Comparison of ENCODE assay signal across 36 cellular contexts in the genomic region with DNA sequence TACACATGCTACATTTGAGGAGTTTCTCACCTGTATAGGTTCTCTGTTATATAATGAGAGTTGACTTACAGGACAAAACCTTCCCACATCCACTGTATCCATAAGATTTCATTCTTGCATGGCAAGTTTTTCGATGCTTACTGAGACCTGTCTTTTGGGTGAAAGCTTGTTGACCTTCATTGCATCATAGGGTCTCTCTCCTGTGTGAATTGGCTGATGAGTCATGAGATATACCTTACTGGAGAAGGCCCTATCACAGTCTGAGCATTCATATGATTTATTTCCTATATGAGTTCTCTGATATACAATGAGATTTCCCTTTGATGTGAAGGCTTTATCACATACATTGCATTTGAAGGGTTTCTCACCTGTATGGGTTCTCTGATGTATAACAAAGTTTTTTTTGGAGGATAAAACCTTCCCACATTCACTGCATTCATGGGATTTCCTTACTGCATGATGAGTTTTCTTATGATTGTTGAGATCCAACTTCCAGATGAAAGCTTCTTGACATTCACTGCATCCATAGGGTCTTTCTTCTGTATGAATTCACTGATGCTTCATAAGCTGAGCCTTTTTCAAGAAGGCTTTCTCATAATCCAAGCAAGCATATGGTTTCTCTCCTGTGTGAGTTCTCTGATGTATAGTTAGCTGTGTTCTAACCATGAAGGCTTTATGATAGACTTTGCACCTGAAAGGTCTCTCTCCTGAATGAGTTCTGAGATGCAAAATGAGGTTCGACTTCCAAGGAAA.
"Had no signal": no experiment of that assay in that cellular context is flagged by ENCODE, and none has a peak within 500 bp of the region (broad histone marks: within the 10 kb centered on the region; RNA-seq: fewer than 3 reads in every experiment).

No MANE protein-coding gene starts in this region.

- ATAC-seq: activated naive CD4-positive, alpha-beta T cell treated with anti-CD3 and anti-CD28 coated beads, Interleukin-2, amount 50 U/mL, for 72 hours; activated T-cell treated with anti-CD3 and anti-CD28 coated beads, Interleukin-2, amount 50 U/mL, for 4 hours; activated T-helper 17 cell treated with anti-CD3 and anti-CD28 coated beads, Interleukin-2, amount 50 U/mL, for 72 hours; body of pancreas; pancreas; stimulated activated memory B cell treated with anti-CD40 and anti-IgM and Interleukin-4, amounts not matched to agents 10 μg/mL and 1 μg/mL and 100 μg/mL, for 72 hours had no signal

- DNase-seq: activated CD4-positive, alpha-beta T cell treated with anti-CD3 and anti-CD28 coated beads for 48 hours; activated CD4-positive, alpha-beta T cell treated with anti-CD3 and anti-CD28 coated beads, Interleukin-2, amount 50 U/mL, for 48 hours; activated CD8-positive, alpha-beta memory T cell treated with anti-CD3 and anti-CD28 coated beads for 24 hours; activated CD8-positive, alpha-beta memory T cell treated with anti-CD3 and anti-CD28 coated beads, Interleukin-2, amount 50 U/mL, for 4 hours; activated naive CD4-positive, alpha-beta T cell; activated T-cell treated with anti-CD3 and anti-CD28 coated beads, Interleukin-2, amount 50 U/mL, for 4 hours; aorta; body of pancreas; cerebellar nuclear complex; colonic mucosa; effector CD8-positive, alpha-beta T cell; islet precursor cell; left ventricle myocardium inferior; naive B cell; nucleus accumbens; pancreas; retina; sigmoid colon; stimulated activated CD4-positive, alpha-beta T cell treated with anti-CD3 and anti-CD28 coated beads, Interleukin-1b, Interleukin-23, amount 100 ng/mL, for 48 hours; stimulated activated CD4-positive, alpha-beta T cell treated with anti-CD3 and anti-CD28 coated beads, Interleukin-4, amount 100 ng/mL, for 4 hours; stimulated activated CD8-positive, alpha-beta memory T cell treated with anti-CD3 and anti-CD28 coated beads, Interleukin-4, amount 100 ng/mL, for 48 hours; stomach; T-helper 1 cell had no signal

- H3K4me2 ChIP-seq: smooth muscle cell had no signal

- H3K4me3 Mint-ChIP-seq: activated T-cell treated with anti-CD3 and anti-CD28 coated beads, Interleukin-2, amount 50 U/mL, for 4 hours; activated T-helper 17 cell treated with anti-CD3 and anti-CD28 coated beads, Interleukin-2, amount 50 U/mL, for 72 hours; naive B cell; neural crest cell; stimulated activated memory B cell treated with anti-CD40 and anti-IgM and Interleukin-4, amounts not matched to agents 10 μg/mL and 1 μg/mL and 100 μg/mL, for 72 hours; T-helper 2 cell treated with Interferon-gamma antibody and Interleukin-4, amounts not matched to agents 5 μg/mL and 100 μg/mL, for 36 hours had no signal

- H3K4me1 ChIP-seq: body of pancreas, colonic mucosa, left ventricle myocardium inferior, pancreas, prostate gland, sigmoid colon, stomach, suprapubic skin, tibial nerve had no signal

- H3K9me3 ChIP-seq: prostate gland had no signal

- H3K36me3 ChIP-seq: cardiac muscle cell, colonic mucosa, pancreas, prostate gland, suprapubic skin had no signal

- H3K4me3 ChIP-seq: body of pancreas, cardiac muscle cell, colonic mucosa, left ventricle myocardium inferior, pancreas, prostate gland, sigmoid colon, smooth muscle cell, stomach, suprapubic skin, tibial nerve had no signal

- H3K4me1 Mint-ChIP-seq: activated T-helper 17 cell treated with anti-CD3 and anti-CD28 coated beads, Interleukin-2, amount 50 U/mL, for 72 hours; naive B cell; neural crest cell; stimulated activated memory B cell treated with anti-CD40 and anti-IgM and Interleukin-4, amounts not matched to agents 10 μg/mL and 1 μg/mL and 100 μg/mL, for 72 hours had no signal

- H3K27ac ChIP-seq: body of pancreas, cardiac muscle cell, colonic mucosa, left ventricle myocardium inferior, pancreas, prostate gland, sigmoid colon, stomach, suprapubic skin, tibial nerve, VCaP had no signal

- H3K27me3 ChIP-seq: body of pancreas, cardiac muscle cell, colonic mucosa, pancreas, sigmoid colon, stomach, suprapubic skin, tibial nerve had no signal

- H3K27ac Mint-ChIP-seq: activated naive CD4-positive, alpha-beta T cell treated with anti-CD3 and anti-CD28 coated beads, Interleukin-2, amount 50 U/mL, for 72 hours; activated T-helper 17 cell treated with anti-CD3 and anti-CD28 coated beads, Interleukin-2, amount 50 U/mL, for 72 hours; naive B cell; stimulated activated memory B cell treated with anti-CD40 and anti-IgM and Interleukin-4, amounts not matched to agents 10 μg/mL and 1 μg/mL and 100 μg/mL, for 72 hours; T-helper 2 cell treated with Interferon-gamma antibody and Interleukin-4, amounts not matched to agents 5 μg/mL and 100 μg/mL, for 36 hours had no signal

- FAIRE-seq: frontal cortex, pancreas, TTC549 had no signal

- H3K27me3 Mint-ChIP-seq: activated T-helper 17 cell treated with anti-CD3 and anti-CD28 coated beads, Interleukin-2, amount 50 U/mL, for 72 hours; naive B cell; stimulated activated memory B cell treated with anti-CD40 and anti-IgM and Interleukin-4, amounts not matched to agents 10 μg/mL and 1 μg/mL and 100 μg/mL, for 72 hours had no signal
